27 cellular contexts compared by ENCODE assay signal in the genomic region with DNA sequence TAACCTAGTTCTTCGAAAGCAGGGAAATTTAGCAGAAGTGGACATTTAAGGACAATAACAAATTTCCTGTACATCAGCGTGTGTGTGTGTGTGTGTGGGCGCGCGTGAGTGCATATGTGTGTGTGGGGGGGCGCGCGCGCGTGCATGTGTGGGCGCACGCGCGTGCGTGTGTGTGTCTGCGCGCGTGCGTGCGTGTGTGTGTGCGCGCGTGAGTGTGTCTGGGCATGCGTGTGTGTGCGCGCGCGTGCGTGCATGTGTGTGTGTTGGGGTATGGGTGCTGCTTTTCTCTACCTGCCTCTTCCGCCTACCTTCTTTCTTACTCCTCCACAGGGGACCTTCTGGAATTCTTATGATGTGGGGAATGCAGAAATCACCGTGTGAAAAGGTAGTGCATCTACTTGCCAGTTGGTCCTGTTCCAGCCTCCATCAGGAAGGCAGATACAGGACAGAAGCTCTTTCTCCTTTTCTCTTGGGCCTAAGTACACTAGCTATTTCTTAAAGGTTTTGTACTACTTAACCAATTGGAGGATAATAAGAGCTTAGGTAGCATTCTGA.
DNase-seq lines count a peak whose midpoint lies in the region; FAIRE-seq and TF ChIP-seq lines count a peak whose summit lies in the region.
"Had no signal": no experiment of that assay in that cellular context is flagged by ENCODE, and none has a peak within 500 bp of the region (broad histone marks: within the 10 kb centered on the region; RNA-seq: fewer than 3 reads in every experiment).

No MANE protein-coding gene starts in this region.

- H3F3A ChIP-seq in neural progenitor cell (ENCODE audit: low read depth): no peaks in the 10 kb centered on the region

- no peak overlapping the region for H3K27ac ChIP-seq in endodermal cell (ENCODE audit: low read depth, low read length)
- H3K27ac ChIP-seq in neural progenitor cell: no peak overlapping the region
- H3K27ac ChIP-seq: 22Rv1, KMS-11, SJSA1 had no signal

- peak; percentile 1 for DNase-seq in GM06990 (ENCODE audit: extremely low read depth, insufficient read length)
- peak; percentile 59 for DNase-seq in NCI-H82 (lab: John Stamatoyannopoulos, UW)
- DNase-seq in endodermal cell: no peak
- no peak for DNase-seq in neural progenitor cell (ENCODE audit: low spot score)
- no peak for DNase-seq in DMS 273 (lab: John Stamatoyannopoulos, UW; ENCODE audit: unreplicated experiment)
- no peak for DNase-seq in C1 segment of cervical spinal cord (lab: John Stamatoyannopoulos, UW)
- no peak for DNase-seq in HTR-8/SVneo (ENCODE audit: insufficient read length, low spot score)
- no peak for DNase-seq in stimulated activated CD4-positive, alpha-beta T cell treated with anti-CD3 and anti-CD28 coated beads, Interleukin-2, amount 100 ng/mL, for 24 hours
- DNase-seq: Calu3, DMS153, DND-41, HCEC 1CT, NCI-H1092, NCI-H1417 treated with DMSO at 0.1 percent for 48 hours, NCI-H187, NCI-H2081 treated with DMSO at 0.1 percent for 48 hours, NCI-H446, NCI-H524 treated with DMSO at 0.1 percent for 48 hours, Right ventricle myocardium superior, RPMI8226 had no signal

- H3K9me3 ChIP-seq in endodermal cell (ENCODE audit: control insufficient read depth, low read length): no peaks in the 10 kb centered on the region
- no peaks in the 10 kb centered on the region for H3K9me3 ChIP-seq in neural progenitor cell (ENCODE audit: low read depth)
- H3K9me3 ChIP-seq: SJSA1 had no signal

- no peaks in the 10 kb centered on the region for H3K9me3 Mint-ChIP-seq in endodermal cell
- no peaks in the 10 kb centered on the region for H3K9me3 Mint-ChIP-seq in neural progenitor cell

- H3K9ac ChIP-seq in endodermal cell (ENCODE audit: extremely low read depth, low read length, poor library complexity, severe bottlenecking): no peak overlapping the region
- no peak overlapping the region for H3K9ac ChIP-seq in neural progenitor cell
- H3K9ac ChIP-seq: KMS-11 had no signal

- peak overlapping the region; percentile 62 for H2AFZ ChIP-seq in neural progenitor cell (replicated peaks)

- H3K4me2 ChIP-seq in neural progenitor cell: no peak overlapping the region
- H3K4me2 ChIP-seq: KMS-11 had no signal

- TF ChIP-seq CTCF in GM06990 (IDR thresholded peaks at IDR 0.05; ENCODE audit: insufficient read depth, low read length, poor library complexity, severe bottlenecking) (no peak), endodermal cell (conservative IDR thresholded peaks at IDR 0.05) (no peak), neural progenitor cell (IDR thresholded peaks at IDR 0.05) (no peak)

- no peaks in the 10 kb centered on the region for H3K79me2 ChIP-seq in neural progenitor cell (ENCODE audit: low read depth)

- no peaks in the 10 kb centered on the region for H4K20me1 ChIP-seq in neural progenitor cell (ENCODE audit: low read depth)

- H3K36me3 Mint-ChIP-seq in endodermal cell (ENCODE audit: low read depth): no peaks in the 10 kb centered on the region
- H3K36me3 Mint-ChIP-seq in neural progenitor cell: no peaks in the 10 kb centered on the region
- H3K36me3 Mint-ChIP-seq: CD14-positive monocyte, IgD-negative memory B cell had no signal

- peaks cover 7% of the 10 kb centered on the region for H3K4me1 ChIP-seq in endodermal cell (ENCODE audit: control insufficient read depth, insufficient read depth, low read length)
- peaks cover 6% of the 10 kb centered on the region for H3K4me1 ChIP-seq in neural progenitor cell
- H3K4me1 ChIP-seq: SJSA1 had no signal

- H3K27me3 ChIP-seq in GM06990 (replicated peaks; ENCODE audit: control insufficient read depth, insufficient read depth, low read length): no peaks in the 10 kb centered on the region
- no peaks in the 10 kb centered on the region for H3K27me3 ChIP-seq in endodermal cell (ENCODE audit: control insufficient read depth, insufficient read depth, low read length, poor library complexity, severe bottlenecking)
- H3K27me3 ChIP-seq in neural progenitor cell: no peaks in the 10 kb centered on the region
- H3K27me3 ChIP-seq: SJSA1 had no signal

- H3K36me3 ChIP-seq in GM06990 (ENCODE audit: control insufficient read depth, insufficient read depth, low read length) (no peaks in the 10 kb centered on the region), endodermal cell (ENCODE audit: control insufficient read depth, insufficient read depth, low read length) (no peaks in the 10 kb centered on the region), neural progenitor cell (no peaks in the 10 kb centered on the region)
- H3K36me3 ChIP-seq: SJSA1 had no signal

- H3K4me3 ChIP-seq in GM06990 (replicated peaks; ENCODE audit: low read depth, low read length) (no peak overlapping the region), endodermal cell (ENCODE audit: low read length) (no peak overlapping the region), neural progenitor cell (no peak overlapping the region)
- H3K4me3 ChIP-seq: SJSA1 had no signal

- no peak for FAIRE-seq in HTR-8/SVneo (lab: Jason Lieb, UNC)
- FAIRE-seq: GM18507 had no signal

- peak overlapping the region; percentile 6 for H3K27ac Mint-ChIP-seq in endodermal cell
- no peak overlapping the region for H3K27ac Mint-ChIP-seq in neural progenitor cell
- H3K27ac Mint-ChIP-seq: B cell, CD14-positive monocyte, IgD-negative memory B cell had no signal

- peaks cover 48% of the 10 kb centered on the region for H3K4me1 Mint-ChIP-seq in endodermal cell
- H3K4me1 Mint-ChIP-seq in neural progenitor cell: peaks cover 5% of the 10 kb centered on the region
- H3K4me1 Mint-ChIP-seq: B cell, CD14-positive monocyte, IgD-negative memory B cell had no signal

- no peak overlapping the region for H3K4me3 Mint-ChIP-seq in endodermal cell
- no peak overlapping the region for H3K4me3 Mint-ChIP-seq in neural progenitor cell
- H3K4me3 Mint-ChIP-seq: B cell, CD14-positive monocyte, IgD-negative memory B cell had no signal

- 93 to 95% methylated on average over 7 to 22 of the region's 31 CpGs for WGBS in endodermal cell (ENCODE audit: insufficient coverage in 1 of 2, insufficient read length in 1 of 2), 2 experiments

- H3K27me3 Mint-ChIP-seq in endodermal cell (ENCODE audit: insufficient read depth) (no peaks in the 10 kb centered on the region), neural progenitor cell (ENCODE audit: insufficient read depth, low read depth) (peaks cover 3% of the 10 kb centered on the region)
- H3K27me3 Mint-ChIP-seq: B cell, IgD-negative memory B cell had no signal

Comparison
In these comparisons a context has a peak if more than half of its experiments do, and no peak if none do; other contexts are left out.
1. DNase-seq: peak in GM06990 (single experiment) and NCI-H82 (single experiment); none in endodermal cell (single experiment), neural progenitor cell (single experiment), DMS 273 (single experiment), C1 segment of cervical spinal cord (0 of 14), HTR-8/SVneo (single experiment) and stimulated activated CD4-positive, alpha-beta T cell treated with anti-CD3 and anti-CD28 coated beads, Interleukin-2, amount 100 ng/mL, for 24 hours (0 of 2).